8 cellular contexts compared by ENCODE assay signal in genomic region chr22:38569181-38569971, GRCh38. TPM values are rescaled to one million over a fixed set of nuclear protein-coding genes. Genes with fewer than 3 reads are reported as not detected.
DNase-seq lines count a peak whose midpoint lies in the region; TF ChIP-seq lines count a peak whose summit lies in the region.

No MANE protein-coding gene starts in this region.

- no peaks in the 10 kb centered on the region for H3K9me3 ChIP-seq in HAP-1

- TF ChIP-seq CTCF in CD14-positive monocyte (IDR thresholded peaks at IDR 0.05) = no peak

- no peaks in the 10 kb centered on the region for H3K27me3 ChIP-seq in HAP-1 (ENCODE audit: low read depth)

- H3K4me1 ChIP-seq in HAP-1 = peaks cover 27% of the 10 kb centered on the region

- H3K4me3 ChIP-seq in HAP-1 = peak overlapping the region; percentile 30
- peak overlapping the region; percentile 63 for H3K4me3 ChIP-seq in iPS-11a (ENCODE audit: low read depth, low read length)
- H3K4me3 ChIP-seq in skin epidermis = peak overlapping the region; percentile 44 to 70 (median 45)

- peak overlapping the region; percentile 77 to 93 for H3K4me3 Mint-ChIP-seq in CD14-positive monocyte
- peak overlapping the region; percentile 94 for H3K4me3 Mint-ChIP-seq in activated T-helper 2 cell treated with anti-CD3 and anti-CD28 coated beads, Interferon-gamma antibody, Interleukin-2, Interleukin-4, amounts not matched to agents 10 μg/mL and 5 μg/mL and 100 μg/mL, durations not matched to agents 14 hours and 24 hours and 36 hours (ENCODE audit: low read depth)

- H3K27ac Mint-ChIP-seq in CD14-positive monocyte = peak overlapping the region in 1 of 7 donors; percentile 43
- H3K27ac Mint-ChIP-seq in activated T-helper 2 cell treated with anti-CD3 and anti-CD28 coated beads, Interferon-gamma antibody, Interleukin-2, Interleukin-4, amounts not matched to agents 10 μg/mL and 5 μg/mL and 100 μg/mL, durations not matched to agents 14 hours and 24 hours and 36 hours = peak overlapping the region; percentile 92

- H3K27me3 Mint-ChIP-seq in CD14-positive monocyte (ENCODE audit: low read depth in 3 of 3) = peaks cover 74 to 82% (median 78%) of the 10 kb centered on the region in 3 donors
- H3K27me3 Mint-ChIP-seq in activated T-helper 2 cell treated with anti-CD3 and anti-CD28 coated beads, Interferon-gamma antibody, Interleukin-2, Interleukin-4, amounts not matched to agents 10 μg/mL and 5 μg/mL and 100 μg/mL, durations not matched to agents 14 hours and 24 hours and 36 hours (ENCODE audit: low read depth) = no peaks in the 10 kb centered on the region

- H3K36me3 ChIP-seq in HAP-1 (replicated peaks) = no peaks in the 10 kb centered on the region

- DNase-seq in CD14-positive monocyte (ENCODE audit: low spot score) (no peak), HAP-1 (ENCODE audit: low spot score in 2 of 2) (peak in 1 of 2 experiments; percentile 9), GDM1 (lab: John Stamatoyannopoulos, UW) (no peak), RKO (ENCODE audit: low spot score) (no peak), EL (no peak)
- no peak for DNase-seq in activated T-helper 2 cell treated with anti-CD3 and anti-CD28 coated beads, Interferon-gamma antibody, Interleukin-2, Interleukin-4, amounts not matched to agents 10 μg/mL and 5 μg/mL and 100 μg/mL, durations not matched to agents 14 hours and 24 hours and 36 hours (ENCODE audit: low spot score)

- H3K27ac ChIP-seq in skin epidermis = peak overlapping the region in 12 of 21 experiments; percentile 1 to 83 (median 50)

- intact Hi-C loops in CD14-positive monocyte (cut with micrococcal nuclease) = loop anchor here (5.0 kb wide), 1 partner anchor 57 kb away; no protein-coding TSS in a partner anchor
- intact Hi-C loops in activated T-helper 2 cell treated with anti-CD3 and anti-CD28 coated beads, Interferon-gamma antibody, Interleukin-2, Interleukin-4, amounts not matched to agents 10 μg/mL and 5 μg/mL and 100 μg/mL, durations not matched to agents 14 hours and 24 hours and 36 hours (cut with micrococcal nuclease) = no loop called here

- H3K4me1 Mint-ChIP-seq in CD14-positive monocyte = peaks cover 37% of the 10 kb centered on the region
- peaks cover 23% of the 10 kb centered on the region for H3K4me1 Mint-ChIP-seq in activated T-helper 2 cell treated with anti-CD3 and anti-CD28 coated beads, Interferon-gamma antibody, Interleukin-2, Interleukin-4, amounts not matched to agents 10 μg/mL and 5 μg/mL and 100 μg/mL, durations not matched to agents 14 hours and 24 hours and 36 hours (ENCODE audit: low read depth)

- in situ Hi-C loops in HAP-1 (cut with MboI; ENCODE audit: low sequenced_read_pairs) = no loop called here

- peaks cover 0 to 13% of the 10 kb centered on the region in 2 donors for H3K36me3 Mint-ChIP-seq in CD14-positive monocyte
- H3K36me3 Mint-ChIP-seq in activated T-helper 2 cell treated with anti-CD3 and anti-CD28 coated beads, Interferon-gamma antibody, Interleukin-2, Interleukin-4, amounts not matched to agents 10 μg/mL and 5 μg/mL and 100 μg/mL, durations not matched to agents 14 hours and 24 hours and 36 hours (ENCODE audit: low read depth) = peaks cover 8% of the 10 kb centered on the region

- H3K9me3 Mint-ChIP-seq in CD14-positive monocyte = peaks cover 0 to 7% (median 2%) of the 10 kb centered on the region in 7 donors
- H3K9me3 Mint-ChIP-seq in activated T-helper 2 cell treated with anti-CD3 and anti-CD28 coated beads, Interferon-gamma antibody, Interleukin-2, Interleukin-4, amounts not matched to agents 10 μg/mL and 5 μg/mL and 100 μg/mL, durations not matched to agents 14 hours and 24 hours and 36 hours = no peaks in the 10 kb centered on the region

RNA-seq across cellular contexts. Expression of gene DMC1, which starts 0.6 kb away (rescaled TPM):
- not detected for polyA plus RNA-seq in CD14-positive monocyte
- 10.8 and 13.6 TPM in 2 replicates for total RNA-seq in activated T-helper 2 cell treated with anti-CD3 and anti-CD28 coated beads, Interferon-gamma antibody, Interleukin-2, Interleukin-4, amounts not matched to agents 10 μg/mL and 5 μg/mL and 100 μg/mL, durations not matched to agents 14 hours and 24 hours and 36 hours
